In genomic region chr14:106021832-106022231, GRCh38 we compare ENCODE assay signal across 22 cellular contexts.
DNase-seq lines count a peak whose midpoint lies in the region; ATAC-seq and TF ChIP-seq lines count a peak whose summit lies in the region.
"Had no signal": no experiment of that assay in that cellular context is flagged by ENCODE, and none has a peak within 500 bp of the region (broad histone marks: within the 10 kb centered on the region; RNA-seq: fewer than 3 reads in every experiment).

No MANE protein-coding gene starts in this region.

- intact Hi-C loops in activated CD8-positive, alpha-beta T cell treated with anti-CD3 and anti-CD28 coated beads for 36 hours (cut with micrococcal nuclease), result no loop called here

- no peak overlapping the region for H3K27ac ChIP-seq in effector memory CD4-positive, alpha-beta T cell (ENCODE audit: insufficient read depth, low read length, poor library complexity, severe bottlenecking)
- H3K27ac ChIP-seq: GM23248 had no signal

- no peaks in the 10 kb centered on the region for H3K27me3 ChIP-seq in effector memory CD4-positive, alpha-beta T cell (replicated peaks; ENCODE audit: control insufficient read depth, insufficient read depth, low read length, poor library complexity, severe bottlenecking)

- H3K9me3 Mint-ChIP-seq in activated CD8-positive, alpha-beta T cell treated with anti-CD3 and anti-CD28 coated beads for 36 hours, result peaks cover 14% of the 10 kb centered on the region
- H3K9me3 Mint-ChIP-seq in activated CD8-positive, alpha-beta T cell treated with anti-CD3 and anti-CD28 coated beads, Interleukin-2, amount 10 ng/mL, durations not matched to agents 7 days and 5 days (ENCODE audit: insufficient read depth), result peaks cover 5% of the 10 kb centered on the region
- peaks cover 12% of the 10 kb centered on the region for H3K9me3 Mint-ChIP-seq in activated naive CD8-positive, alpha-beta T cell treated with anti-CD3 and anti-CD28 coated beads, Interleukin-2, amount 50 U/mL, for 24 hours
- no peaks in the 10 kb centered on the region for H3K9me3 Mint-ChIP-seq in endothelial cell (ENCODE audit: unreplicated experiment)

- H3K4me3 ChIP-seq in effector memory CD4-positive, alpha-beta T cell (ENCODE audit: insufficient read depth, low read depth, low read length, poor library complexity, severe bottlenecking), result no peak overlapping the region
- H3K4me3 ChIP-seq: GM23248, HAP-1 had no signal

- no peak for DNase-seq in activated CD8-positive, alpha-beta T cell treated with anti-CD3 and anti-CD28 coated beads for 36 hours
- DNase-seq in activated CD8-positive, alpha-beta T cell treated with anti-CD3 and anti-CD28 coated beads, Interleukin-2, amount 10 ng/mL, durations not matched to agents 7 days and 5 days, result no peak
- peak; percentile 24 for DNase-seq in stimulated activated CD4-positive, alpha-beta T cell treated with anti-CD3 and anti-CD28 coated beads, Interleukin-15, amount 100 ng/mL, for 24 hours
- no peak for DNase-seq in stimulated activated CD4-positive, alpha-beta T cell treated with anti-CD3 and anti-CD28 coated beads, Interleukin-2, amount 100 ng/mL, for 24 hours
- DNase-seq in activated naive CD8-positive, alpha-beta T cell treated with anti-CD3 and anti-CD28 coated beads, Interleukin-2, amount 50 U/mL, for 24 hours, result no peak
- no peak for DNase-seq in effector memory CD4-positive, alpha-beta T cell
- DNase-seq in endothelial cell (ENCODE audit: low spot score), result no peak
- DNase-seq: BE2C; DMS53; GDM1; GM23248; Karpas-422; MV-4-11; NCI-H1694; NCI-H2081; NCI-H2171; NCI-H345; NCI-H524; NCI-H774; NK-92 treated with Interleukin-12 subunit alpha and Interleukin-12 subunit beta, amount 100 ng/mL, for 24 hours had no signal

- no peaks in the 10 kb centered on the region for H3K36me3 ChIP-seq in effector memory CD4-positive, alpha-beta T cell (ENCODE audit: control insufficient read depth, insufficient read depth, low read length)
- H3K36me3 ChIP-seq: BE2C, HAP-1 had no signal

- peaks cover 2% of the 10 kb centered on the region for H3K4me1 ChIP-seq in effector memory CD4-positive, alpha-beta T cell (ENCODE audit: control insufficient read depth, insufficient read depth, low read length, poor library complexity, severe bottlenecking)
- H3K4me1 ChIP-seq: BE2C, HAP-1 had no signal

- peak overlapping the region; percentile 73 for H3K27ac Mint-ChIP-seq in activated CD8-positive, alpha-beta T cell treated with anti-CD3 and anti-CD28 coated beads for 36 hours
- no peak overlapping the region for H3K27ac Mint-ChIP-seq in activated CD8-positive, alpha-beta T cell treated with anti-CD3 and anti-CD28 coated beads, Interleukin-2, amount 10 ng/mL, durations not matched to agents 7 days and 5 days
- H3K27ac Mint-ChIP-seq in activated naive CD8-positive, alpha-beta T cell treated with anti-CD3 and anti-CD28 coated beads, Interleukin-2, amount 50 U/mL, for 24 hours, result peak overlapping the region; percentile 76
- H3K27ac Mint-ChIP-seq in endothelial cell (ENCODE audit: unreplicated experiment), result no peak overlapping the region

- no peak for TF ChIP-seq CTCF in activated CD8-positive, alpha-beta T cell treated with anti-CD3 and anti-CD28 coated beads for 36 hours (IDR thresholded peaks at IDR 0.05)
- no peak for TF ChIP-seq CTCF in endothelial cell (IDR thresholded peaks at IDR 0.05; ENCODE audit: unreplicated experiment)

- peaks cover 6% of the 10 kb centered on the region for H3K27me3 Mint-ChIP-seq in activated CD8-positive, alpha-beta T cell treated with anti-CD3 and anti-CD28 coated beads for 36 hours
- peaks cover 16% of the 10 kb centered on the region for H3K27me3 Mint-ChIP-seq in activated CD8-positive, alpha-beta T cell treated with anti-CD3 and anti-CD28 coated beads, Interleukin-2, amount 10 ng/mL, durations not matched to agents 7 days and 5 days (ENCODE audit: low read depth)
- H3K27me3 Mint-ChIP-seq in activated naive CD8-positive, alpha-beta T cell treated with anti-CD3 and anti-CD28 coated beads, Interleukin-2, amount 50 U/mL, for 24 hours, result peaks cover 2% of the 10 kb centered on the region
- H3K27me3 Mint-ChIP-seq in endothelial cell (ENCODE audit: unreplicated experiment), result no peaks in the 10 kb centered on the region

- peaks cover 42% of the 10 kb centered on the region for H3K4me1 Mint-ChIP-seq in activated CD8-positive, alpha-beta T cell treated with anti-CD3 and anti-CD28 coated beads for 36 hours (ENCODE audit: low read depth)
- peaks cover 25% of the 10 kb centered on the region for H3K4me1 Mint-ChIP-seq in activated CD8-positive, alpha-beta T cell treated with anti-CD3 and anti-CD28 coated beads, Interleukin-2, amount 10 ng/mL, durations not matched to agents 7 days and 5 days (ENCODE audit: low read depth)
- H3K4me1 Mint-ChIP-seq in activated naive CD8-positive, alpha-beta T cell treated with anti-CD3 and anti-CD28 coated beads, Interleukin-2, amount 50 U/mL, for 24 hours, result peaks cover 48% of the 10 kb centered on the region
- H3K4me1 Mint-ChIP-seq in endothelial cell (ENCODE audit: unreplicated experiment), result no peaks in the 10 kb centered on the region

- ATAC-seq in activated CD8-positive, alpha-beta T cell treated with anti-CD3 and anti-CD28 coated beads for 36 hours, result peak; percentile 19
- no peak for ATAC-seq in activated CD8-positive, alpha-beta T cell treated with anti-CD3 and anti-CD28 coated beads, Interleukin-2, amount 10 ng/mL, durations not matched to agents 7 days and 5 days
- ATAC-seq in activated naive CD8-positive, alpha-beta T cell treated with anti-CD3 and anti-CD28 coated beads, Interleukin-2, amount 50 U/mL, for 24 hours, result peak; percentile 51
- ATAC-seq: Panc1 had no signal

- CTCF ChIA-PET in activated CD8-positive, alpha-beta T cell treated with anti-CD3 and anti-CD28 coated beads for 36 hours (lab: Charles Lee), result interaction anchor here (1.0 to 1.2 kb wide), 4 partner anchors 10 to 24 kb away, joined by 3 to 4 read pairs (median 4); no protein-coding TSS in a partner anchor
- CTCF ChIA-PET in activated CD8-positive, alpha-beta T cell treated with anti-CD3 and anti-CD28 coated beads, Interleukin-2, amount 10 ng/mL, durations not matched to agents 7 days and 5 days (lab: Charles Lee), result interaction anchor here (0.6 to 0.7 kb wide), 2 partner anchors 8 to 22 kb away, joined by 3 read pairs; no protein-coding TSS in a partner anchor

- POLR2A ChIA-PET in activated CD8-positive, alpha-beta T cell treated with anti-CD3 and anti-CD28 coated beads for 36 hours (lab: Charles Lee), result interaction anchor here (0.8 kb wide), 1 partner anchor 10 kb away, joined by 3 read pairs; no protein-coding TSS in a partner anchor
- POLR2A ChIA-PET in activated CD8-positive, alpha-beta T cell treated with anti-CD3 and anti-CD28 coated beads, Interleukin-2, amount 10 ng/mL, durations not matched to agents 7 days and 5 days (lab: Charles Lee), result no interaction called here

- peaks cover 2% of the 10 kb centered on the region for H3K36me3 Mint-ChIP-seq in activated CD8-positive, alpha-beta T cell treated with anti-CD3 and anti-CD28 coated beads for 36 hours (ENCODE audit: low read depth)
- H3K36me3 Mint-ChIP-seq in activated CD8-positive, alpha-beta T cell treated with anti-CD3 and anti-CD28 coated beads, Interleukin-2, amount 10 ng/mL, durations not matched to agents 7 days and 5 days (ENCODE audit: low read depth), result peaks cover 4% of the 10 kb centered on the region
- H3K36me3 Mint-ChIP-seq in activated naive CD8-positive, alpha-beta T cell treated with anti-CD3 and anti-CD28 coated beads, Interleukin-2, amount 50 U/mL, for 24 hours (ENCODE audit: low read depth), result peaks cover 10% of the 10 kb centered on the region
- H3K36me3 Mint-ChIP-seq in endothelial cell (ENCODE audit: low read depth, unreplicated experiment), result peaks cover 3% of the 10 kb centered on the region

- H3K9me3 ChIP-seq in effector memory CD4-positive, alpha-beta T cell (ENCODE audit: control insufficient read depth, low read length), result no peaks in the 10 kb centered on the region
- H3K9me3 ChIP-seq: BE2C, HAP-1 had no signal

- no peak overlapping the region for H3K4me3 Mint-ChIP-seq in activated CD8-positive, alpha-beta T cell treated with anti-CD3 and anti-CD28 coated beads for 36 hours
- no peak overlapping the region for H3K4me3 Mint-ChIP-seq in activated CD8-positive, alpha-beta T cell treated with anti-CD3 and anti-CD28 coated beads, Interleukin-2, amount 10 ng/mL, durations not matched to agents 7 days and 5 days
- no peak overlapping the region for H3K4me3 Mint-ChIP-seq in activated naive CD8-positive, alpha-beta T cell treated with anti-CD3 and anti-CD28 coated beads, Interleukin-2, amount 50 U/mL, for 24 hours
- no peak overlapping the region for H3K4me3 Mint-ChIP-seq in endothelial cell (ENCODE audit: unreplicated experiment)

Comparison
In these comparisons a context has a peak if more than half of its experiments do, and no peak if none do; other contexts are left out.
1. H3K27ac Mint-ChIP-seq: peak in activated CD8-positive, alpha-beta T cell treated with anti-CD3 and anti-CD28 coated beads for 36 hours (single experiment) and activated naive CD8-positive, alpha-beta T cell treated with anti-CD3 and anti-CD28 coated beads, Interleukin-2, amount 50 U/mL, for 24 hours (single experiment); none in activated CD8-positive, alpha-beta T cell treated with anti-CD3 and anti-CD28 coated beads, Interleukin-2, amount 10 ng/mL, durations not matched to agents 7 days and 5 days (single experiment) and endothelial cell (single experiment).